ENCODE assay signal across 1 cellular context in genomic region chr2:233251306-233252116, GRCh38.
TF ChIP-seq lines count a peak whose summit lies in the region.

ATG16L1 (plus strand) TSS chr2:233251673; CDS start chr2:233251828, 155 bp downstream.

TF ChIP-seq in GM12878, 131 proteins besides CTCF, POLR2A, EP300 and RAD21 (continued from another document and continues in another):
- peak; percentile 52; the same call in 1 of the 2 replicates for TF ChIP-seq ZNF687 (IDR thresholded peaks at IDR 0.05)
- TF ChIP-seq ASH2L (IDR thresholded peaks at IDR 0.05; ENCODE audit: borderline replicate concordance, low read depth) = peak; percentile 22; the same call in 1 of the 2 replicates
- TF ChIP-seq SREBF2 (IDR thresholded peaks at IDR 0.05; ENCODE audit: low read length) = no peak
- TF ChIP-seq TCF3 (IDR thresholded peaks at IDR 0.05; ENCODE audit: borderline replicate concordance, insufficient read depth, low read depth, low read length) = 0 out of 2 replicates have a peak, but pooled peaks have one; percentile 62
- TF ChIP-seq SUZ12 (IDR thresholded peaks at IDR 0.05; ENCODE audit: unreplicated experiment) = no peak
- no peak for TF ChIP-seq MYC (IDR thresholded peaks at IDR 0.05; ENCODE audit: insufficient read depth, insufficient read length, insufficient replicate concordance, low read length, severe bottlenecking)
- TF ChIP-seq CHD4 (IDR thresholded peaks at IDR 0.05) = no peak
- TF ChIP-seq CHD1 (IDR thresholded peaks at IDR 0.05; ENCODE audit: low read depth, low read length) = no peak
- peak; percentile 89 for TF ChIP-seq IKZF1 (conservative IDR thresholded peaks at IDR 0.05)
- TF ChIP-seq BCL11A (IDR thresholded peaks at IDR 0.05; ENCODE audit: low read depth, low read length) = no peak
- no peak for TF ChIP-seq MTA2 (IDR thresholded peaks at IDR 0.05; ENCODE audit: low read depth)
- TF ChIP-seq TAF1 (IDR thresholded peaks at IDR 0.05; ENCODE audit: borderline replicate concordance, low read depth, low read length) = peak; percentile 70; the same call in 1 of the 2 replicates
- TF ChIP-seq POLR2AphosphoS5 (IDR thresholded peaks at IDR 0.05; ENCODE audit: low read length) = peak; percentile 88
- TF ChIP-seq RBBP5 (conservative IDR thresholded peaks at IDR 0.05) = no peak
- TF ChIP-seq E2F4 (IDR thresholded peaks at IDR 0.05; ENCODE audit: low read depth, low read length) = peak; percentile 57
- TF ChIP-seq PRDM15 (CRISPR knock-in tag; IDR thresholded peaks at IDR 0.05) = no peak
- peak; percentile 99 for TF ChIP-seq CREM (IDR thresholded peaks at IDR 0.05; ENCODE audit: low read depth)
- no peak for TF ChIP-seq SMARCA5 (IDR thresholded peaks at IDR 0.05)
- peak; percentile 68 for TF ChIP-seq ATF7 (IDR thresholded peaks at IDR 0.05; ENCODE audit: low read depth)
- peak; percentile 90 for TF ChIP-seq KLF5 (IDR thresholded peaks at IDR 0.05; ENCODE audit: partially characterized antibody)
- no peak for TF ChIP-seq BRCA1 (IDR thresholded peaks at IDR 0.05; ENCODE audit: low read depth, low read length)
- TF ChIP-seq SMC3 (IDR thresholded peaks at IDR 0.05; ENCODE audit: borderline replicate concordance, low read length) = peak; percentile 92
- no peak for TF ChIP-seq SMAD1 (IDR thresholded peaks at IDR 0.05; ENCODE audit: low read depth, partially characterized antibody)
- TF ChIP-seq PAX8 (IDR thresholded peaks at IDR 0.05) = no peak
- peak; percentile 97 for TF ChIP-seq ELK1 (IDR thresholded peaks at IDR 0.05; ENCODE audit: low read depth, low read length)
- TF ChIP-seq ATF2 (IDR thresholded peaks at IDR 0.05; ENCODE audit: low read length) = 0 out of 2 replicates have a peak, but pooled peaks have one; percentile 19
- TF ChIP-seq RFX5 (IDR thresholded peaks at IDR 0.05; ENCODE audit: low read depth, low read length) = no peak
- TF ChIP-seq NRF1 (conservative IDR thresholded peaks at IDR 0.05; ENCODE audit: low read depth, low read length) = no peak
- peak; percentile 81 for TF ChIP-seq SIN3A (IDR thresholded peaks at IDR 0.05; ENCODE audit: low read depth, low read length)
- TF ChIP-seq BCL3 (IDR thresholded peaks at IDR 0.05; ENCODE audit: borderline replicate concordance, insufficient read depth, low read depth, low read length, poor library complexity, severe bottlenecking) = peak; percentile 30
- TF ChIP-seq CUX1 (IDR thresholded peaks at IDR 0.05; ENCODE audit: insufficient replicate concordance, low read depth, low read length) = no peak
- peak; percentile 93 for TF ChIP-seq NBN (IDR thresholded peaks at IDR 0.05)
- peak; percentile 54; the same call in 1 of the 2 replicates for TF ChIP-seq MLLT1 (IDR thresholded peaks at IDR 0.05)
- no peak for TF ChIP-seq MTA3 (IDR thresholded peaks at IDR 0.05; ENCODE audit: borderline replicate concordance, low read length)
- no peak for TF ChIP-seq RAD51 (IDR thresholded peaks at IDR 0.05)
